Comparison of ENCODE assay signal across 12 cellular contexts in genomic region chr6:45001663-45002062, GRCh38.
DNase-seq lines count a peak whose midpoint lies in the region; ATAC-seq, FAIRE-seq and TF ChIP-seq lines count a peak whose summit lies in the region.
"Had no signal": no experiment of that assay in that cellular context is flagged by ENCODE, and none has a peak within 500 bp of the region (broad histone marks: within the 10 kb centered on the region; RNA-seq: fewer than 3 reads in every experiment).

No MANE protein-coding gene starts in this region.

- H3K36me3 ChIP-seq in KMS-11 (ENCODE audit: insufficient read depth) (no peaks in the 10 kb centered on the region), small intestine (ENCODE audit: control insufficient read depth in 2 of 2, insufficient read depth in 2 of 2, low read length in 2 of 2) (no peaks in the 10 kb centered on the region), GM23248 (ENCODE audit: low read depth) (no peaks in the 10 kb centered on the region)
- H3K36me3 ChIP-seq: HAP-1 had no signal

- H3K9ac ChIP-seq in KMS-11 (0 out of 2 replicates have a peak overlapping the region, but pooled peaks have one; percentile 5), GM23248 (no peak overlapping the region)

- H3K27me3 Mint-ChIP-seq in activated CD4-positive, alpha-beta T cell treated with anti-CD3 and anti-CD28 coated beads for 36 hours: no peaks in the 10 kb centered on the region
- H3K27me3 Mint-ChIP-seq: memory B cell had no signal

- no peaks in the 10 kb centered on the region for H3K9me3 Mint-ChIP-seq in activated CD4-positive, alpha-beta T cell treated with anti-CD3 and anti-CD28 coated beads for 36 hours (ENCODE audit: low read depth)
- H3K9me3 Mint-ChIP-seq: memory B cell had no signal

- H2AFZ ChIP-seq in KMS-11 (ENCODE audit: low read depth) (no peak overlapping the region), GM23248 (no peak overlapping the region)

- H4K20me1 ChIP-seq in KMS-11 (ENCODE audit: insufficient read depth): no peaks in the 10 kb centered on the region
- no peaks in the 10 kb centered on the region for H4K20me1 ChIP-seq in GM23248 (ENCODE audit: insufficient read depth)

- intact Hi-C loops in activated CD4-positive, alpha-beta T cell treated with anti-CD3 and anti-CD28 coated beads for 36 hours (cut with DNase I, micrococcal nuclease): loop anchor here in 1 of 2 experiments (1.0 kb wide), 1 partner anchor 8 kb away; no protein-coding TSS in a partner anchor

- TF ChIP-seq CTCF in KMS-11 (conservative IDR thresholded peaks at IDR 0.05; ENCODE audit: low read depth, low read length): no peak

- WGBS in small intestine, 3 donors: 61 to 75% (median 65%) methylated on average over 1 of the region's 1 CpG
- 80 to 91% methylated on average over 1 of the region's 1 CpG for WGBS in GM23248 (ENCODE audit: low coverage in 1 of 2, low lambda C conversion rate in 2 of 2, missing lambda C conversion rate in 2 of 2), 2 experiments

- no peak overlapping the region for H3K4me3 Mint-ChIP-seq in activated CD4-positive, alpha-beta T cell treated with anti-CD3 and anti-CD28 coated beads for 36 hours
- H3K4me3 Mint-ChIP-seq: memory B cell had no signal

- H3K27ac ChIP-seq in KMS-11 (peak overlapping the region; percentile 69), small intestine (ENCODE audit: low read depth in 1 of 2, low read length in 1 of 2) (no peak overlapping the region), GM23248 (no peak overlapping the region)

- POLR2A ChIA-PET in activated CD4-positive, alpha-beta T cell treated with anti-CD3 and anti-CD28 coated beads for 36 hours (lab: Charles Lee): no interaction called here

- no peak for FAIRE-seq in small intestine (lab: Jason Lieb, UNC)
- FAIRE-seq: A204.1 had no signal

- H3K4me1 Mint-ChIP-seq in activated CD4-positive, alpha-beta T cell treated with anti-CD3 and anti-CD28 coated beads for 36 hours: peaks cover 22% of the 10 kb centered on the region
- H3K4me1 Mint-ChIP-seq: memory B cell had no signal

- ATAC-seq in activated CD4-positive, alpha-beta T cell treated with anti-CD3 and anti-CD28 coated beads for 36 hours: peak; percentile 99
- peak; percentile 99 for ATAC-seq in HG02623 (IDR thresholded peaks at IDR 0.05; ENCODE audit: unreplicated experiment)

- peak overlapping the region; percentile 73 for H3K4me2 ChIP-seq in KMS-11
- H3K4me2 ChIP-seq in GM23248 (ENCODE audit: unreplicated experiment): no peak overlapping the region

- DNase-seq in activated CD4-positive, alpha-beta T cell treated with anti-CD3 and anti-CD28 coated beads for 36 hours: no peak
- no peak for DNase-seq in activated CD4-positive, alpha-beta T cell treated with anti-CD3 and anti-CD28 coated beads for 48 hours
- DNase-seq in small intestine (peak; percentile 6), GM23248 (no peak), SKM-1 (lab: John Stamatoyannopoulos, UW; ENCODE audit: unreplicated experiment) (no peak), hypothalamus (lab: John Stamatoyannopoulos, UW) (no peak)
- DNase-seq: stimulated activated CD4-positive, alpha-beta T cell treated with anti-CD3 and anti-CD28 coated beads, Interleukin-4, amount 100 ng/mL, for 24 hours had no signal

- CTCF ChIA-PET in activated CD4-positive, alpha-beta T cell treated with anti-CD3 and anti-CD28 coated beads for 36 hours (lab: Charles Lee): interaction anchor here (1.0 kb wide), 1 partner anchor 25 kb away, joined by 4 read pairs; no protein-coding TSS in a partner anchor

- no peaks in the 10 kb centered on the region for H3K9me2 ChIP-seq in GM23248 (ENCODE audit: insufficient read depth)

- no peaks in the 10 kb centered on the region for H3F3A ChIP-seq in GM23248 (ENCODE audit: insufficient read depth)

- H3K36me3 Mint-ChIP-seq in activated CD4-positive, alpha-beta T cell treated with anti-CD3 and anti-CD28 coated beads for 36 hours (ENCODE audit: low read depth): peaks cover 11% of the 10 kb centered on the region
- H3K36me3 Mint-ChIP-seq: memory B cell had no signal

- no peak overlapping the region for H3K27ac Mint-ChIP-seq in activated CD4-positive, alpha-beta T cell treated with anti-CD3 and anti-CD28 coated beads for 36 hours
- H3K27ac Mint-ChIP-seq: memory B cell had no signal

- H3K4me3 ChIP-seq in KMS-11 (IDR thresholded peaks at IDR 0.05; ENCODE audit: insufficient read depth, low read depth, low read length): no peak overlapping the region
- no peak overlapping the region for H3K4me3 ChIP-seq in small intestine (ENCODE audit: low read depth in 1 of 2, low read length in 2 of 2)
- H3K4me3 ChIP-seq in GM23248: no peak overlapping the region
- H3K4me3 ChIP-seq: HAP-1 had no signal

- H3K4me1 ChIP-seq in KMS-11 (ENCODE audit: low read depth, poor library complexity, severe bottlenecking) (peaks cover 82% of the 10 kb centered on the region), small intestine (ENCODE audit: control insufficient read depth in 2 of 2, insufficient read depth in 1 of 2, low read depth in 1 of 2, low read length in 1 of 2) (no peaks in the 10 kb centered on the region), GM23248 (ENCODE audit: insufficient read depth) (no peaks in the 10 kb centered on the region)
- H3K4me1 ChIP-seq: HAP-1 had no signal

- H3K27me3 ChIP-seq in KMS-11 (ENCODE audit: insufficient read depth, low read depth): no peaks in the 10 kb centered on the region
- H3K27me3 ChIP-seq in small intestine (ENCODE audit: control insufficient read depth in 2 of 2, insufficient read depth in 2 of 2, low read length in 2 of 2): no peaks in the 10 kb centered on the region
- no peaks in the 10 kb centered on the region for H3K27me3 ChIP-seq in GM23248 (replicated peaks; ENCODE audit: insufficient read depth)

- H3K79me2 ChIP-seq in KMS-11 (ENCODE audit: insufficient read depth, low read depth): no peaks in the 10 kb centered on the region
- H3K79me2 ChIP-seq in GM23248 (ENCODE audit: insufficient read depth): no peaks in the 10 kb centered on the region

- in situ Hi-C loops in GM23248 (cut with MboI): no loop called here

- H3K9me3 ChIP-seq in small intestine (ENCODE audit: control insufficient read depth, low read depth): no peaks in the 10 kb centered on the region
- H3K9me3 ChIP-seq in GM23248 (ENCODE audit: low read depth): no peaks in the 10 kb centered on the region
- H3K9me3 ChIP-seq: HAP-1 had no signal
